In genomic region chr20:25005220-25005619, GRCh38 we compare ENCODE assay signal across 13 cellular contexts. TPM values are rescaled to one million over a fixed set of nuclear protein-coding genes. Genes with fewer than 3 reads are reported as not detected.
DNase-seq lines count a peak whose midpoint lies in the region; ATAC-seq and TF ChIP-seq lines count a peak whose summit lies in the region.
"Had no signal": no experiment of that assay in that cellular context is flagged by ENCODE, and none has a peak within 500 bp of the region (broad histone marks: within the 10 kb centered on the region; RNA-seq: fewer than 3 reads in every experiment).

No MANE protein-coding gene starts in this region.

- TF ChIP-seq POLR2A in erythroblast (IDR thresholded peaks at IDR 0.05; ENCODE audit: low read length) = no peak

- H3K4me3 Mint-ChIP-seq in activated T-cell treated with anti-CD3 and anti-CD28 coated beads, Interleukin-2, amount 50 U/mL, for 72 hours = no peak overlapping the region
- H3K4me3 Mint-ChIP-seq: activated CD8-positive, alpha-beta T cell treated with anti-CD3 and anti-CD28 coated beads for 36 hours; B cell; neural progenitor cell had no signal

- peaks cover 8 to 13% of the 10 kb centered on the region in 2 donors for H3K36me3 Mint-ChIP-seq in activated T-cell treated with anti-CD3 and anti-CD28 coated beads, Interleukin-2, amount 50 U/mL, for 72 hours (ENCODE audit: insufficient read depth in 2 of 2)
- H3K36me3 Mint-ChIP-seq: neural progenitor cell had no signal

- peak; percentile 2 for DNase-seq in activated T-cell treated with anti-CD3 and anti-CD28 coated beads, Interleukin-2, amount 50 U/mL, for 1 hour
- DNase-seq in activated T-cell treated with anti-CD3 and anti-CD28 coated beads, Interleukin-2, amount 50 U/mL, for 72 hours = no peak
- DNase-seq in cerebellum (ENCODE audit: low spot score) = peak; percentile 64
- DNase-seq in kidney tubule cell (ENCODE audit: low spot score) = peak; percentile 60
- peak; percentile 57 for DNase-seq in ureter (ENCODE audit: low spot score)
- DNase-seq in NCI-H1048 (lab: John Stamatoyannopoulos, UW) = no peak
- DNase-seq in erythroblast (lab: John Stamatoyannopoulos, UW) = no peak
- DNase-seq: activated CD8-positive, alpha-beta T cell treated with anti-CD3 and anti-CD28 coated beads for 36 hours; H7; stimulated activated naive CD4-positive, alpha-beta T cell treated with Interleukin-2 at 50 U/mL for 16 hours had no signal

- peaks cover 6% of the 10 kb centered on the region for H3K4me1 Mint-ChIP-seq in activated T-cell treated with anti-CD3 and anti-CD28 coated beads, Interleukin-2, amount 50 U/mL, for 72 hours (ENCODE audit: low read depth)
- H3K4me1 Mint-ChIP-seq: B cell, neural progenitor cell had no signal

- H3K27ac Mint-ChIP-seq in activated T-cell treated with anti-CD3 and anti-CD28 coated beads, Interleukin-2, amount 50 U/mL, for 72 hours = no peak overlapping the region
- H3K27ac Mint-ChIP-seq: activated CD8-positive, alpha-beta T cell treated with anti-CD3 and anti-CD28 coated beads for 36 hours; B cell; neural progenitor cell had no signal

- ATAC-seq in activated T-cell treated with anti-CD3 and anti-CD28 coated beads, Interleukin-2, amount 50 U/mL, for 72 hours (replicated peaks in 1 of 2) = no peak
- no peak for ATAC-seq in HG02763 (IDR thresholded peaks at IDR 0.05; ENCODE audit: unreplicated experiment)
- ATAC-seq: activated CD8-positive, alpha-beta T cell treated with anti-CD3 and anti-CD28 coated beads for 36 hours had no signal

- no peaks in the 10 kb centered on the region for H3K27me3 Mint-ChIP-seq in activated T-cell treated with anti-CD3 and anti-CD28 coated beads, Interleukin-2, amount 50 U/mL, for 72 hours (ENCODE audit: low read depth)
- H3K27me3 Mint-ChIP-seq: activated CD8-positive, alpha-beta T cell treated with anti-CD3 and anti-CD28 coated beads for 36 hours; B cell had no signal

- H3K9me3 Mint-ChIP-seq in activated T-cell treated with anti-CD3 and anti-CD28 coated beads, Interleukin-2, amount 50 U/mL, for 72 hours = peaks cover 0 to 2% of the 10 kb centered on the region in 2 donors
- H3K9me3 Mint-ChIP-seq: neural progenitor cell had no signal

RNA-seq across cellular contexts. Expression of gene APMAP, which starts 12.7 kb away (rescaled TPM):
- 10 to 100 TPM; 65.2 to 70.2 TPM for total RNA-seq in activated T-cell treated with anti-CD3 and anti-CD28 coated beads, Interleukin-2, amount 50 U/mL, for 72 hours
- total RNA-seq in cerebellum = 49.2 TPM
- 74.0 TPM for total RNA-seq in ureter

RNA-seq across cellular contexts. Expression of gene ACSS1, which starts 52.7 kb away (rescaled TPM):
- 10 to 100 TPM; 18.2 to 23.8 TPM for total RNA-seq in activated T-cell treated with anti-CD3 and anti-CD28 coated beads, Interleukin-2, amount 50 U/mL, for 72 hours
- 13.5 TPM for total RNA-seq in cerebellum
- 33.7 TPM for total RNA-seq in ureter
- total RNA-seq: H7 had no signal

RNA-seq across cellular contexts. Expression of gene CST7, which starts 56.2 kb away (rescaled TPM):
- total RNA-seq in activated T-cell treated with anti-CD3 and anti-CD28 coated beads, Interleukin-2, amount 50 U/mL, for 72 hours = 100 to 1,000 TPM; 136 to 174 TPM
- not detected for total RNA-seq in cerebellum
- 1.6 TPM for total RNA-seq in ureter
- total RNA-seq: H7 had no signal

Comparison
In these comparisons a context has a peak if more than half of its experiments do, and no peak if none do; other contexts are left out.
1. DNase-seq: peak in activated T-cell treated with anti-CD3 and anti-CD28 coated beads, Interleukin-2, amount 50 U/mL, for 1 hour (single experiment), cerebellum (single experiment), kidney tubule cell (single experiment) and ureter (single experiment); none in activated T-cell treated with anti-CD3 and anti-CD28 coated beads, Interleukin-2, amount 50 U/mL, for 72 hours (0 of 2), NCI-H1048 (single experiment) and erythroblast (0 of 2).
2. RNA of gene CST7, which starts 56.2 kb away (total RNA-seq): 136 to 174 TPM in activated T-cell treated with anti-CD3 and anti-CD28 coated beads, Interleukin-2, amount 50 U/mL, for 72 hours; 1.6 TPM in ureter (single experiment) and not detected in cerebellum (single experiment); every median in the first group is over 10 times any median in the second.